In genomic region chr11:115092516-115092915, GRCh38 we compare ENCODE assay signal across 32 cellular contexts.
"Had no signal": no experiment of that assay in that cellular context is flagged by ENCODE, and none has a peak within 500 bp of the region (broad histone marks: within the 10 kb centered on the region; RNA-seq: fewer than 3 reads in every experiment).

No MANE protein-coding gene starts in this region.

- H3K27ac Mint-ChIP-seq: activated B cell treated with CpG ODN at 0.5 μM for 24 hours; activated CD8-positive, alpha-beta T cell treated with anti-CD3 and anti-CD28 coated beads for 36 hours; activated naive CD8-positive, alpha-beta T cell; activated T-helper 17 cell treated with anti-CD3 and anti-CD28 coated beads, Interleukin-2, amount 50 U/mL, for 72 hours; dendritic cell treated with granulocyte-macrophage colony-stimulating factor and Interleukin-4, amounts not matched to agents 40 ng/mL and 50 ng/mL, for 4 days; effector memory CD8-positive, alpha-beta T cell; T-helper 17 cell; T-helper 2 cell treated with Interferon-gamma antibody and Interleukin-4, amounts not matched to agents 5 μg/mL and 100 μg/mL, for 36 hours had no signal

- H3K27me3 Mint-ChIP-seq: activated CD8-positive, alpha-beta T cell treated with anti-CD3 and anti-CD28 coated beads for 36 hours; activated naive CD8-positive, alpha-beta T cell; dendritic cell treated with granulocyte-macrophage colony-stimulating factor and Interleukin-4, amounts not matched to agents 40 ng/mL and 50 ng/mL, for 4 days; T-helper 17 cell had no signal

- H3K27me3 ChIP-seq: body of pancreas, cardiac muscle cell, dorsolateral prefrontal cortex, esophagus squamous epithelium, gastrocnemius medialis, heart left ventricle had no signal

- H3K9me3 Mint-ChIP-seq: activated CD8-positive, alpha-beta T cell treated with anti-CD3 and anti-CD28 coated beads for 36 hours; activated T-cell treated with anti-CD3 and anti-CD28 coated beads, Interleukin-2, amount 50 U/mL, for 4 hours; activated T-helper 17 cell treated with anti-CD3 and anti-CD28 coated beads, Interleukin-2, amount 50 U/mL, for 72 hours; effector memory CD8-positive, alpha-beta T cell; T-helper 2 cell treated with Interferon-gamma antibody and Interleukin-4, amounts not matched to agents 5 μg/mL and 100 μg/mL, for 36 hours had no signal

- DNase-seq: activated B cell treated with CpG ODN at 0.5 μM for 24 hours; activated CD4-positive, alpha-beta T cell treated with anti-CD3 and anti-CD28 coated beads for 48 hours; activated CD4-positive, alpha-beta T cell treated with anti-CD3 and anti-CD28 coated beads, Interleukin-2, amount 50 U/mL, for 1 hour; activated CD4-positive, alpha-beta T cell treated with anti-CD3 and anti-CD28 coated beads, Interleukin-2, amount 50 U/mL, for 48 hours; activated CD8-positive, alpha-beta memory T cell treated with anti-CD3 and anti-CD28 coated beads for 24 hours; activated CD8-positive, alpha-beta T cell treated with anti-CD3 and anti-CD28 coated beads for 36 hours; activated effector memory CD4-positive, alpha-beta T cell treated with Interleukin-2 at 50 U/mL for 16 hours; activated gamma-delta T cell treated with Interleukin-2 at 50 U/mL for 16 hours; activated naive CD4-positive, alpha-beta T cell treated with anti-CD3 and anti-CD28 coated beads, Interleukin-2, amount 50 U/mL, for 16 hours; activated naive CD4-positive, alpha-beta T cell treated with Interleukin-2 at 50 U/mL for 16 hours; activated T-cell treated with anti-CD3 and anti-CD28 coated beads, Interleukin-2, amount 50 U/mL, for 4 hours; amniotic stem cell; anterior cingulate cortex; body of pancreas; central memory CD4-positive, alpha-beta T cell; cerebellar nuclear complex; dorsolateral prefrontal cortex; effector memory CD8-positive, alpha-beta T cell; esophagus squamous epithelium; gastrocnemius medialis; glutamatergic neuron; heart left ventricle; T-helper 1 cell; T-helper 17 cell; T1000; WERI-Rb-1 had no signal

- H3K9me3 ChIP-seq: body of pancreas, esophagus squamous epithelium, gastrocnemius medialis, heart left ventricle had no signal

- H3K4me1 Mint-ChIP-seq: activated B cell treated with CpG ODN at 0.5 μM for 24 hours; activated T-helper 17 cell treated with anti-CD3 and anti-CD28 coated beads, Interleukin-2, amount 50 U/mL, for 72 hours; T-helper 17 cell had no signal

- H3K4me1 ChIP-seq: body of pancreas, esophagus squamous epithelium, heart left ventricle had no signal

- H3K4me3 ChIP-seq: body of pancreas, cardiac muscle cell, coronary artery, dorsolateral prefrontal cortex, esophagus squamous epithelium, gastrocnemius medialis, heart left ventricle had no signal

- H3K4me3 Mint-ChIP-seq: activated B cell treated with CpG ODN at 0.5 μM for 24 hours; activated CD8-positive, alpha-beta T cell treated with anti-CD3 and anti-CD28 coated beads for 36 hours; activated naive CD8-positive, alpha-beta T cell; activated T-cell treated with anti-CD3 and anti-CD28 coated beads, Interleukin-2, amount 50 U/mL, for 4 hours; activated T-helper 17 cell treated with anti-CD3 and anti-CD28 coated beads, Interleukin-2, amount 50 U/mL, for 72 hours; dendritic cell treated with granulocyte-macrophage colony-stimulating factor and Interleukin-4, amounts not matched to agents 40 ng/mL and 50 ng/mL, for 4 days; effector memory CD8-positive, alpha-beta T cell; T-helper 17 cell; T-helper 2 cell treated with Interferon-gamma antibody and Interleukin-4, amounts not matched to agents 5 μg/mL and 100 μg/mL, for 36 hours had no signal

- H3K36me3 ChIP-seq: cardiac muscle cell, esophagus squamous epithelium, gastrocnemius medialis, heart left ventricle, WERI-Rb-1 had no signal

- H3K27ac ChIP-seq: body of pancreas, cardiac muscle cell, coronary artery, dorsolateral prefrontal cortex, esophagus squamous epithelium, gastrocnemius medialis, heart left ventricle, WERI-Rb-1 had no signal

- H3K36me3 Mint-ChIP-seq: activated naive CD8-positive, alpha-beta T cell had no signal
